1 cellular context compared by ENCODE assay signal in the genomic region with DNA sequence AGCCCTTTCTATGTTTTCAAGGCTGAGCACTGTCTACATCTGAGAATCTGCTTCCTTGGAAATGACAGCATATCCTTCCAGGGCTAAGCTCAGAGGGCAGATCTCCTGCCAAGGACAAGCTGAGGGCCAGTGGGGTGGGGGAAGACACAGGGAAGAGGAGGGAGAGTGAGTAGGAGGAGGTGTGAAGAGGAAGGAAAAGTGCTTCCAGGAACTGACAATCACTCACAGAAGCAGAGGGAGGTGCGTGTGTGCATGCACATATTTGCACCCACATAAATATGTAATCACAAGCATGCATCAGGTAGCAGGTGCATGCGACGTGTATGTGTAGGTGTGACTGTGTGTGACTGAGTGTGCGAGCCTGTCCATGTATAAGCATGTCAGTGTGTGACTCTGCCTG.
TF ChIP-seq lines count a peak whose summit lies in the region.

No MANE protein-coding gene starts in this region.

TF ChIP-seq in HEK293, 187 proteins besides CTCF, POLR2A, EP300 and RAD21 (continued from another document):
- TF ChIP-seq, protein P1, sequence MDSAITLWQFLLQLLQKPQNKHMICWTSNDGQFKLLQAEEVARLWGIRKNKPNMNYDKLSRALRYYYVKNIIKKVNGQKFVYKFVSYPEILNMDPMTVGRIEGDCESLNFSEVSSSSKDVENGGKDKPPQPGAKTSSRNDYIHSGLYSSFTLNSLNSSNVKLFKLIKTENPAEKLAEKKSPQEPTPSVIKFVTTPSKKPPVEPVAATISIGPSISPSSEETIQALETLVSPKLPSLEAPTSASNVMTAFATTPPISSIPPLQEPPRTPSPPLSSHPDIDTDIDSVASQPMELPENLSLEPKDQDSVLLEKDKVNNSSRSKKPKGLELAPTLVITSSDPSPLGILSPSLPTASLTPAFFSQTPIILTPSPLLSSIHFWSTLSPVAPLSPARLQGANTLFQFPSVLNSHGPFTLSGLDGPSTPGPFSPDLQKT (IDR thresholded peaks at IDR 0.05; ENCODE audit: borderline replicate concordance, low read depth, low read length), result no peak
